Comparison of ENCODE assay signal across 23 cellular contexts in genomic region chr7:41117431-41117830, GRCh38.
"Had no signal": no experiment of that assay in that cellular context is flagged by ENCODE, and none has a peak within 500 bp of the region (broad histone marks: within the 10 kb centered on the region; RNA-seq: fewer than 3 reads in every experiment).

No MANE protein-coding gene starts in this region.

- H3K27ac ChIP-seq: ascending aorta, body of pancreas, cardiac muscle cell, SK-N-MC, VCaP had no signal

- ATAC-seq: activated naive CD4-positive, alpha-beta T cell treated with anti-CD3 and anti-CD28 coated beads, Interleukin-2, amount 50 U/mL, for 72 hours; activated naive CD8-positive, alpha-beta T cell treated with anti-CD3 and anti-CD28 coated beads, Interleukin-2, amount 50 U/mL, for 24 hours; activated T-cell treated with anti-CD3 and anti-CD28 coated beads, Interleukin-2, amount 50 U/mL, for 4 hours; body of pancreas; Right ventricle myocardium inferior had no signal

- H3K4me3 ChIP-seq: ascending aorta, body of pancreas, cardiac muscle cell, SK-N-MC had no signal

- H3K36me3 ChIP-seq: ascending aorta, cardiac muscle cell had no signal

- H3K27me3 ChIP-seq: ascending aorta, body of pancreas, cardiac muscle cell had no signal

- H3K4me1 ChIP-seq: ascending aorta, body of pancreas had no signal

- DNase-seq: activated CD4-positive, alpha-beta memory T cell treated with anti-CD3 and anti-CD28 coated beads for 36 hours; activated CD4-positive, alpha-beta T cell treated with anti-CD3 and anti-CD28 coated beads, Interleukin-2, amount 10 ng/mL, durations not matched to agents 7 days and 5 days; activated CD4-positive, CD25-positive, alpha-beta regulatory T cell; activated CD8-positive, alpha-beta memory T cell treated with anti-CD3 and anti-CD28 coated beads for 24 hours; activated effector memory CD4-positive, alpha-beta T cell treated with anti-CD3 and anti-CD28 coated beads, Interleukin-2, amount 50 U/mL, for 16 hours; activated naive CD4-positive, alpha-beta T cell treated with Interleukin-2 at 50 U/mL for 16 hours; activated naive CD8-positive, alpha-beta T cell treated with anti-CD3 and anti-CD28 coated beads, Interleukin-2, amount 50 U/mL, for 24 hours; activated T-cell treated with anti-CD3 and anti-CD28 coated beads, Interleukin-2, amount 50 U/mL, for 4 hours; amniotic stem cell; body of pancreas; KG1; NCI-H1092 treated with DMSO at 0.1 percent for 48 hours; NCI-H1436; NCI-H1694 treated with DMSO at 0.1 percent for 48 hours; NCI-H2029 treated with DMSO at 0.1 percent for 48 hours; NCI-H510A treated with DMSO at 0.1 percent for 48 hours; T-helper 1 cell had no signal

- H3K9me3 ChIP-seq: ascending aorta, body of pancreas had no signal
